13 cellular contexts compared by ENCODE assay signal in genomic region chr7:82105463-82105862, GRCh38.
A peak's percentile ranks its signal among the peaks of the same experiment; 100 is the strongest.
DNase-seq lines count a peak whose midpoint lies in the region; ATAC-seq and TF ChIP-seq lines count a peak whose summit lies in the region.
"Had no signal": no experiment of that assay in that cellular context is flagged by ENCODE, and none has a peak within 500 bp of the region (broad histone marks: within the 10 kb centered on the region; RNA-seq: fewer than 3 reads in every experiment).

No MANE protein-coding gene starts in this region.

- DNase-seq in BJ (ENCODE audit: low read depth), result peak; percentile 8
- DNase-seq in HK-2 (ENCODE audit: unreplicated experiment), result peak; percentile 2
- DNase-seq in glomerular endothelial cell (ENCODE audit: extremely low read depth, low read depth, low spot score), result peak; percentile 63
- DNase-seq in AG20443 (ENCODE audit: low spot score), result no peak
- no peak for DNase-seq in prostate gland (ENCODE audit: low spot score)
- DNase-seq in cerebellum (ENCODE audit: low spot score), result no peak
- DNase-seq in thyroid gland, result no peak
- DNase-seq: activated gamma-delta T cell treated with Interleukin-2 at 50 U/mL for 16 hours, COR-L47, right lobe of liver had no signal

- intact Hi-C loops in prostate gland (cut with DNase I), result no loop called here
- intact Hi-C loops in thyroid gland (cut with DNase I), result no loop called here

- TF ChIP-seq POLR2A in prostate gland (IDR thresholded peaks at IDR 0.05), result no peak
- no peak for TF ChIP-seq POLR2A in thyroid gland (IDR thresholded peaks at IDR 0.05)

- ATAC-seq in SK-N-SH treated with all-trans-retinoic acid at 6 μM for 48 hours, result peak; percentile 61; the same call in 2 of the 3 replicates
- ATAC-seq: right lobe of liver had no signal

- 82% methylated on average over 3 of the region's 3 CpGs for WGBS in prostate gland
- WGBS in thyroid gland, 2 donors, result 85 to 91% methylated on average over 3 of the region's 3 CpGs

- POLR2A ChIA-PET in BJ (lab: Charles Lee), result no interaction called here

- H3K36me3 ChIP-seq in BJ (ENCODE audit: control insufficient read depth, insufficient read depth, low read length), result no peaks in the 10 kb centered on the region
- H3K36me3 ChIP-seq in prostate gland, result no peaks in the 10 kb centered on the region
- no peaks in the 10 kb centered on the region for H3K36me3 ChIP-seq in thyroid gland
- H3K36me3 ChIP-seq: HAP-1, right lobe of liver had no signal

- CTCF ChIA-PET in BJ (lab: Yijun Ruan, JAX), result interaction anchor here (0.6 kb wide), 1 partner anchor 47 kb away, joined by 3 read pairs; no protein-coding TSS in a partner anchor

- no peak overlapping the region for H3K4me3 ChIP-seq in BJ (ENCODE audit: low read depth, low read length)
- H3K4me3 ChIP-seq in prostate gland, result no peak overlapping the region
- H3K4me3 ChIP-seq in thyroid gland (replicated peaks in 1 of 3), result no peak overlapping the region
- H3K4me3 ChIP-seq: HAP-1, right lobe of liver had no signal

- H3K27ac ChIP-seq in prostate gland (no peak overlapping the region), thyroid gland (no peak overlapping the region)
- H3K27ac ChIP-seq: right lobe of liver, VCaP had no signal

- H3K27me3 ChIP-seq in BJ (ENCODE audit: control insufficient read depth, insufficient read depth, low read length), result no peaks in the 10 kb centered on the region
- H3K27me3 ChIP-seq in prostate gland (replicated peaks; ENCODE audit: insufficient read depth), result no peaks in the 10 kb centered on the region
- H3K27me3 ChIP-seq in thyroid gland, result no peaks in the 10 kb centered on the region
- H3K27me3 ChIP-seq: right lobe of liver had no signal

- H3K9me3 ChIP-seq in prostate gland (no peaks in the 10 kb centered on the region), thyroid gland (no peaks in the 10 kb centered on the region)
- H3K9me3 ChIP-seq: HAP-1, right lobe of liver had no signal

- TF ChIP-seq CTCF in BJ (IDR thresholded peaks at IDR 0.05; ENCODE audit: insufficient read depth, low read depth, low read length) (no peak), prostate gland (IDR thresholded peaks at IDR 0.05) (no peak), thyroid gland (IDR thresholded peaks at IDR 0.05) (no peak)

- H3K4me1 ChIP-seq in prostate gland (replicated peaks), result no peaks in the 10 kb centered on the region
- no peaks in the 10 kb centered on the region for H3K4me1 ChIP-seq in thyroid gland
- H3K4me1 ChIP-seq: right lobe of liver had no signal

TF ChIP-seq in SK-N-SH treated with all-trans-retinoic acid at 6 μM for 48 hours, 23 proteins besides CTCF, POLR2A, EP300 and RAD21:
- TF ChIP-seq CSRNP3 (CRISPR knock-in tag; IDR thresholded peaks at IDR 0.05), result no peak
- no peak for TF ChIP-seq PATZ1 (CRISPR knock-in tag; IDR thresholded peaks at IDR 0.05; ENCODE audit: borderline replicate concordance)
- no peak for TF ChIP-seq OSR1 (CRISPR knock-in tag; IDR thresholded peaks at IDR 0.05)
- no peak for TF ChIP-seq CREB5 (CRISPR knock-in tag; IDR thresholded peaks at IDR 0.05; ENCODE audit: low read depth)
- no peak for TF ChIP-seq ZC3H10 (CRISPR knock-in tag; IDR thresholded peaks at IDR 0.05)
- no peak for TF ChIP-seq SNAI2 (CRISPR knock-in tag; IDR thresholded peaks at IDR 0.05)
- no peak for TF ChIP-seq ZNF565 (CRISPR knock-in tag; conservative IDR thresholded peaks at IDR 0.05; ENCODE audit: low read depth)
- TF ChIP-seq ISL1 (CRISPR knock-in tag; IDR thresholded peaks at IDR 0.05), result no peak
- no peak for TF ChIP-seq TCF4 (CRISPR knock-in tag; IDR thresholded peaks at IDR 0.05; ENCODE audit: borderline replicate concordance)
- TF ChIP-seq GLIS3 (CRISPR knock-in tag; IDR thresholded peaks at IDR 0.05), result no peak
- no peak for TF ChIP-seq ZNF8 (CRISPR knock-in tag; IDR thresholded peaks at IDR 0.05)
- TF ChIP-seq TSHZ2 (CRISPR knock-in tag; IDR thresholded peaks at IDR 0.05), result no peak
- TF ChIP-seq ESRRG (CRISPR knock-in tag; IDR thresholded peaks at IDR 0.05), result no peak

Comparison
In these comparisons a context has a peak if more than half of its experiments do, and no peak if none do; other contexts are left out.
1. DNase-seq: peak in BJ (single experiment), HK-2 (single experiment) and glomerular endothelial cell (single experiment); none in AG20443 (single experiment), prostate gland (single experiment), cerebellum (single experiment) and thyroid gland (0 of 2).